Comparison of ENCODE assay signal across 8 cellular contexts in the genomic region with DNA sequence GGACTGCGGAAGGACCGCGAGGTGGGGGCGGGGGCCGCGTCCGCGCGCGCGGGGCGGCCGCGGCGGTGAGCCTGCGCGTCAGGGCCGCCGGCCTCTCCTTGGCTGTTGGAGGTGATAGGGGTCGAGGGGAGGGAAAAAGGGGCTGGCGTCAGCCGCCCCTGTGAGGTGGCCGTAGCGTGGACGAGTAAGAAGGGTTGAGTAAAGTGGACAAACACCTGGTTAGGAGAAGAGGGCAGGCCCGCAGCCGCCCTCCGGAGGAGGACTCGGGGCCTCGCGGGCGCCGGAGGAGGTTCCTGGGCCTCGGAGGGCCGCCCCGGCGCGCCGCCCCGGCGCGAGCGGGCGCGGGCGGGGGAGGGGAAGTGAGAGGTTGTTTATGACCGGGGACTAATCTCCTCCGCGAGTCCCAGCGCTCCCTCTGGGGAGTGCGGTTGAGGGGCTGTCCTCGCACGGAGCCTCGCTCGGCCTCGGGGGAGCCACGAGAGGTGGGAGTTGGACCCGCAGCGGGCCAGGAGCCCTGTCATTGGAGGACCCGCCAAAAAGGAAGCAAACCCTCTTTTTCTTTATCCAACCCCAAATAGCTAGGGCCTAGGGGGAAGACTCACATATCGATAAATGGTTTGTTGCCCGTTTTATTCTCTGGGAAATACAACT. TPM values are rescaled to one million over a fixed set of nuclear protein-coding genes. Genes with fewer than 3 reads are reported as not detected.
DNase-seq lines count a peak whose midpoint lies in the region; ATAC-seq and TF ChIP-seq lines count a peak whose summit lies in the region.

No MANE protein-coding gene starts in this region.

- ATAC-seq in HG02970 (IDR thresholded peaks at IDR 0.05; ENCODE audit: low FRiP score, unreplicated experiment): peak; percentile 44
- ATAC-seq in activated CD8-positive, alpha-beta T cell treated with anti-CD3 and anti-CD28 coated beads for 36 hours: peak; percentile 45
- ATAC-seq in effector memory CD8-positive, alpha-beta T cell (replicated peaks): peak; percentile 47

- H3K4me3 ChIP-seq in mucosa of rectum (ENCODE audit: low read length in 2 of 2): peak overlapping the region; percentile 83 to 93

- peaks cover 16 to 23% of the 10 kb centered on the region in 2 donors for H3K4me1 ChIP-seq in mucosa of rectum (ENCODE audit: control insufficient read depth in 2 of 2, insufficient read depth in 2 of 2, low read length in 2 of 2)

- H3K27ac Mint-ChIP-seq in activated CD8-positive, alpha-beta T cell treated with anti-CD3 and anti-CD28 coated beads for 36 hours: peak overlapping the region; percentile 99
- peak overlapping the region; percentile 90 to 91 for H3K27ac Mint-ChIP-seq in effector memory CD8-positive, alpha-beta T cell

- H3K36me3 Mint-ChIP-seq in activated CD8-positive, alpha-beta T cell treated with anti-CD3 and anti-CD28 coated beads for 36 hours (ENCODE audit: low read depth): peaks cover 69% of the 10 kb centered on the region
- peaks cover 55% of the 10 kb centered on the region for H3K36me3 Mint-ChIP-seq in effector memory CD8-positive, alpha-beta T cell (ENCODE audit: insufficient read depth)

- peaks cover 0 to 6% of the 10 kb centered on the region in 2 donors for H3K9me3 ChIP-seq in mucosa of rectum (ENCODE audit: control insufficient read depth in 2 of 2, low read length in 2 of 2)

- DNase-seq in SIG-M5 treated with dmso at 0.1 percent for 504 hours (lab: John Stamatoyannopoulos, UW; ENCODE audit: unreplicated experiment) (peak; percentile 75), SIG-M5 (lab: John Stamatoyannopoulos, UW) (no peak), NCI-H2227 (lab: John Stamatoyannopoulos, UW; ENCODE audit: unreplicated experiment) (peak; percentile 84)
- peak; percentile 84 for DNase-seq in activated CD8-positive, alpha-beta T cell treated with anti-CD3 and anti-CD28 coated beads for 36 hours
- peak; percentile 69 to 78 (median 76) for DNase-seq in effector memory CD8-positive, alpha-beta T cell
- peak; percentile 49 to 65 for DNase-seq in stimulated activated CD8-positive, alpha-beta memory T cell treated with anti-CD3 and anti-CD28 coated beads, Interleukin-4, amount 100 ng/mL, for 1 hour (ENCODE audit: low read depth in 2 of 2, low spot score in 1 of 2)

- no peaks in the 10 kb centered on the region for H3K27me3 ChIP-seq in mucosa of rectum (ENCODE audit: control insufficient read depth in 2 of 2, insufficient read depth in 2 of 2, low read length in 2 of 2)

- H3K9me3 Mint-ChIP-seq in activated CD8-positive, alpha-beta T cell treated with anti-CD3 and anti-CD28 coated beads for 36 hours: no peaks in the 10 kb centered on the region
- H3K9me3 Mint-ChIP-seq in effector memory CD8-positive, alpha-beta T cell: no peaks in the 10 kb centered on the region

- H3K36me3 ChIP-seq in mucosa of rectum (ENCODE audit: control insufficient read depth in 2 of 2, insufficient read depth in 2 of 2, low read length in 2 of 2): peaks cover 0 to 18% of the 10 kb centered on the region in 2 donors

- peaks cover 40% of the 10 kb centered on the region for H3K4me1 Mint-ChIP-seq in activated CD8-positive, alpha-beta T cell treated with anti-CD3 and anti-CD28 coated beads for 36 hours (ENCODE audit: low read depth)
- H3K4me1 Mint-ChIP-seq in effector memory CD8-positive, alpha-beta T cell (ENCODE audit: low read depth in 2 of 2): peaks cover 26 to 44% of the 10 kb centered on the region in 2 donors

- H3K27me3 Mint-ChIP-seq in activated CD8-positive, alpha-beta T cell treated with anti-CD3 and anti-CD28 coated beads for 36 hours: no peaks in the 10 kb centered on the region
- H3K27me3 Mint-ChIP-seq in effector memory CD8-positive, alpha-beta T cell: no peaks in the 10 kb centered on the region

- H3K27ac ChIP-seq in mucosa of rectum (ENCODE audit: low read depth in 2 of 2, low read length in 2 of 2): peak overlapping the region; percentile 97 to 99

- peak overlapping the region; percentile 94 for H3K4me3 Mint-ChIP-seq in activated CD8-positive, alpha-beta T cell treated with anti-CD3 and anti-CD28 coated beads for 36 hours
- H3K4me3 Mint-ChIP-seq in effector memory CD8-positive, alpha-beta T cell: peak overlapping the region; percentile 74 to 82

- H3K9ac ChIP-seq in mucosa of rectum (ENCODE audit: low read depth in 1 of 2, low read length in 2 of 2): peak overlapping the region; percentile 98 to 99

- POLR2A ChIA-PET in activated CD8-positive, alpha-beta T cell treated with anti-CD3 and anti-CD28 coated beads for 36 hours (lab: Charles Lee): interaction anchor here (0.7 to 2.6 kb wide), 25 partner anchors 10 to 373 kb away, joined by 3 to 18 read pairs (median 4); no protein-coding TSS in a partner anchor

- intact Hi-C loops in activated CD8-positive, alpha-beta T cell treated with anti-CD3 and anti-CD28 coated beads for 36 hours (cut with micrococcal nuclease): loop anchor here (2.0 kb wide), 2 partner anchors 131 to 349 kb away; partner anchors contain the start of gene WDFY2

- no peak for TF ChIP-seq CTCF in activated CD8-positive, alpha-beta T cell treated with anti-CD3 and anti-CD28 coated beads for 36 hours (IDR thresholded peaks at IDR 0.05)

- CTCF ChIA-PET in activated CD8-positive, alpha-beta T cell treated with anti-CD3 and anti-CD28 coated beads for 36 hours (lab: Charles Lee): interaction anchor here (0.8 to 3.0 kb wide), 8 partner anchors 19 to 379 kb away, joined by 3 to 19 read pairs (median 5); no protein-coding TSS in a partner anchor

RNA-seq across cellular contexts. Expression of gene INTS6, which starts 0.6 kb away (rescaled TPM):
- 10 to 100 TPM; 52.4 to 54.5 TPM for total RNA-seq in activated CD8-positive, alpha-beta T cell treated with anti-CD3 and anti-CD28 coated beads for 36 hours
